9 cellular contexts compared by ENCODE assay signal in the genomic region with DNA sequence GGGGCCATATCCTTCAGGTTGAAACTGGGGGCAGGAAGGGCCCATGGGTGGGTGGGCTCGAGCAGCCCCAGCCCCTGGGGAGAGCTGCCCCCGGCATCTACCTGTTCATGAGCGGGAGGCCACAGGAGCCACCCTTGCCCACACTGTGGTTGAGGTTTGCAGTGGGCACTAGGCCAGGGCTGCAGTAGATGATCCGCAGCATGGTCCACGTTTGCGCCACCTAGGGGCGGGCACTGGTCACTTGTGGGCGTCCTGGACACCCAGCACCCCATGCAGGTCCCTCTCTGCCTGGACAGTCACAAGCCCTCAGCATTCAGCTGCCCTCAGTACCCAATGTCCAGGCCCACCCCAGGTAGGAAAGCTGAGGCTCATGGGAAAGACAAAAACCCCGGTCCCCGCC. TPM values are rescaled to one million over a fixed set of nuclear protein-coding genes. Genes with fewer than 3 reads are reported as not detected.
DNase-seq lines count a peak whose midpoint lies in the region; ATAC-seq lines count a peak whose summit lies in the region.
"Had no signal": no experiment of that assay in that cellular context is flagged by ENCODE, and none has a peak within 500 bp of the region (broad histone marks: within the 10 kb centered on the region; RNA-seq: fewer than 3 reads in every experiment).

No MANE protein-coding gene starts in this region.

- H3K27ac Mint-ChIP-seq in activated CD4-positive, alpha-beta memory T cell treated with anti-CD3 and anti-CD28 coated beads, Interleukin-2, amount 10 ng/mL, durations not matched to agents 7 days and 5 days = no peak overlapping the region
- H3K27ac Mint-ChIP-seq in activated CD4-positive, alpha-beta memory T cell treated with anti-CD3 and anti-CD28 coated beads for 36 hours = no peak overlapping the region

- peaks cover 56% of the 10 kb centered on the region for H3K4me1 Mint-ChIP-seq in activated CD4-positive, alpha-beta memory T cell treated with anti-CD3 and anti-CD28 coated beads, Interleukin-2, amount 10 ng/mL, durations not matched to agents 7 days and 5 days
- peaks cover 37% of the 10 kb centered on the region for H3K4me1 Mint-ChIP-seq in activated CD4-positive, alpha-beta memory T cell treated with anti-CD3 and anti-CD28 coated beads for 36 hours (ENCODE audit: low read depth)

- no peaks in the 10 kb centered on the region for H3K9me3 Mint-ChIP-seq in activated CD4-positive, alpha-beta memory T cell treated with anti-CD3 and anti-CD28 coated beads, Interleukin-2, amount 10 ng/mL, durations not matched to agents 7 days and 5 days
- no peaks in the 10 kb centered on the region for H3K9me3 Mint-ChIP-seq in activated CD4-positive, alpha-beta memory T cell treated with anti-CD3 and anti-CD28 coated beads for 36 hours

- peak overlapping the region; percentile 30 for H3K4me3 Mint-ChIP-seq in activated CD4-positive, alpha-beta memory T cell treated with anti-CD3 and anti-CD28 coated beads, Interleukin-2, amount 10 ng/mL, durations not matched to agents 7 days and 5 days
- no peak overlapping the region for H3K4me3 Mint-ChIP-seq in activated CD4-positive, alpha-beta memory T cell treated with anti-CD3 and anti-CD28 coated beads for 36 hours

- H3K36me3 Mint-ChIP-seq in activated CD4-positive, alpha-beta memory T cell treated with anti-CD3 and anti-CD28 coated beads, Interleukin-2, amount 10 ng/mL, durations not matched to agents 7 days and 5 days (ENCODE audit: low read depth) = peaks cover 30% of the 10 kb centered on the region
- peaks cover 20% of the 10 kb centered on the region for H3K36me3 Mint-ChIP-seq in activated CD4-positive, alpha-beta memory T cell treated with anti-CD3 and anti-CD28 coated beads for 36 hours

- no peaks in the 10 kb centered on the region for H3K27me3 Mint-ChIP-seq in activated CD4-positive, alpha-beta memory T cell treated with anti-CD3 and anti-CD28 coated beads, Interleukin-2, amount 10 ng/mL, durations not matched to agents 7 days and 5 days
- no peaks in the 10 kb centered on the region for H3K27me3 Mint-ChIP-seq in activated CD4-positive, alpha-beta memory T cell treated with anti-CD3 and anti-CD28 coated beads for 36 hours

- no peak for ATAC-seq in stimulated activated naive CD8-positive, alpha-beta T cell treated with anti-CD3 and anti-CD28 coated beads, Interleukin-15, Interleukin-2, amounts not matched to agents 100 U/mL and 50 U/mL, for 24 hours
- ATAC-seq in HG02759 (IDR thresholded peaks at IDR 0.05; ENCODE audit: unreplicated experiment) (no peak), GM18870 (IDR thresholded peaks at IDR 0.05; ENCODE audit: unreplicated experiment) (no peak)
- ATAC-seq: right cardiac atrium had no signal

- CTCF ChIA-PET in activated CD4-positive, alpha-beta memory T cell treated with anti-CD3 and anti-CD28 coated beads, Interleukin-2, amount 10 ng/mL, durations not matched to agents 7 days and 5 days (lab: Charles Lee) = interaction anchor here (0.9 to 1.3 kb wide), 2 partner anchors 9 to 19 kb away, joined by 3 to 4 read pairs; a partner anchor contains a TSS
- CTCF ChIA-PET in activated CD4-positive, alpha-beta memory T cell treated with anti-CD3 and anti-CD28 coated beads for 36 hours (lab: Charles Lee) = interaction anchor here (0.8 kb wide), 1 partner anchor 10 kb away, joined by 3 read pairs; no protein-coding TSS in a partner anchor

- no peak for DNase-seq in activated CD4-positive, alpha-beta memory T cell treated with anti-CD3 and anti-CD28 coated beads, Interleukin-2, amount 10 ng/mL, durations not matched to agents 7 days and 5 days
- no peak for DNase-seq in activated CD4-positive, alpha-beta memory T cell treated with anti-CD3 and anti-CD28 coated beads for 36 hours
- DNase-seq in NCI-H748 treated with DMSO at 0.1 percent for 48 hours (lab: John Stamatoyannopoulos, UW) = peak; percentile 4
- DNase-seq in ecto neural progenitor cell (ENCODE audit: low spot score) = peak; percentile 74
- peak; percentile 45 for DNase-seq in stimulated activated naive CD8-positive, alpha-beta T cell treated with anti-CD3 and anti-CD28 coated beads, Interleukin-15, Interleukin-2, amounts not matched to agents 100 U/mL and 50 U/mL, for 24 hours
- no peak for DNase-seq in activated CD8-positive, alpha-beta memory T cell treated with anti-CD3 and anti-CD28 coated beads, Interleukin-2, amount 50 U/mL, for 48 hours

- intact Hi-C loops in activated CD4-positive, alpha-beta memory T cell treated with anti-CD3 and anti-CD28 coated beads for 36 hours (cut with micrococcal nuclease) = loop anchor here (2.0 kb wide), 1 partner anchor 49 kb away; a partner anchor contains a TSS

- POLR2A ChIA-PET in activated CD4-positive, alpha-beta memory T cell treated with anti-CD3 and anti-CD28 coated beads, Interleukin-2, amount 10 ng/mL, durations not matched to agents 7 days and 5 days (lab: Charles Lee) = interaction anchor here (1.0 kb wide), 1 partner anchor 9 kb away, joined by 3 read pairs; no protein-coding TSS in a partner anchor
- POLR2A ChIA-PET in activated CD4-positive, alpha-beta memory T cell treated with anti-CD3 and anti-CD28 coated beads for 36 hours (lab: Charles Lee) = no interaction called here

RNA-seq across cellular contexts. Expression of a gene that starts 1.8 kb away (rescaled TPM):
- 10 to 100 TPM; 27.1 to 27.2 TPM for total RNA-seq in activated CD4-positive, alpha-beta memory T cell treated with anti-CD3 and anti-CD28 coated beads, Interleukin-2, amount 10 ng/mL, durations not matched to agents 7 days and 5 days
- 10 to 100 TPM; 29.8 to 30.3 TPM for total RNA-seq in activated CD4-positive, alpha-beta memory T cell treated with anti-CD3 and anti-CD28 coated beads for 36 hours

RNA-seq across cellular contexts. Expression of a gene that starts 4.2 kb away (rescaled TPM):
- total RNA-seq in activated CD4-positive, alpha-beta memory T cell treated with anti-CD3 and anti-CD28 coated beads, Interleukin-2, amount 10 ng/mL, durations not matched to agents 7 days and 5 days = 10 to 100 TPM; 18.1 to 18.7 TPM
- 10 to 100 TPM; 17.7 to 18.5 TPM for total RNA-seq in activated CD4-positive, alpha-beta memory T cell treated with anti-CD3 and anti-CD28 coated beads for 36 hours

RNA-seq across cellular contexts. Expression of a gene that starts 5.8 kb away (rescaled TPM):
- total RNA-seq in activated CD4-positive, alpha-beta memory T cell treated with anti-CD3 and anti-CD28 coated beads, Interleukin-2, amount 10 ng/mL, durations not matched to agents 7 days and 5 days = 10 to 100 TPM; 63.9 to 78.3 TPM
- total RNA-seq in activated CD4-positive, alpha-beta memory T cell treated with anti-CD3 and anti-CD28 coated beads for 36 hours = 10 to 100 TPM; 70.9 to 74.9 TPM

RNA-seq across cellular contexts. Expression of a gene that starts 10.5 kb away (rescaled TPM):
- total RNA-seq in activated CD4-positive, alpha-beta memory T cell treated with anti-CD3 and anti-CD28 coated beads, Interleukin-2, amount 10 ng/mL, durations not matched to agents 7 days and 5 days = 1 to 10 TPM; 1.5 TPM
- under 1 TPM; 0.57 to 0.82 TPM for total RNA-seq in activated CD4-positive, alpha-beta memory T cell treated with anti-CD3 and anti-CD28 coated beads for 36 hours

RNA-seq across cellular contexts. Expression of a gene that starts 18.0 kb away (rescaled TPM):
- 100 to 1,000 TPM; 140 to 141 TPM for total RNA-seq in activated CD4-positive, alpha-beta memory T cell treated with anti-CD3 and anti-CD28 coated beads, Interleukin-2, amount 10 ng/mL, durations not matched to agents 7 days and 5 days
- total RNA-seq in activated CD4-positive, alpha-beta memory T cell treated with anti-CD3 and anti-CD28 coated beads for 36 hours = 100 to 1,000 TPM; 112 to 128 TPM

Comparison
In these comparisons a context has a peak if more than half of its experiments do, and no peak if none do; other contexts are left out.
1. DNase-seq: peak in NCI-H748 treated with DMSO at 0.1 percent for 48 hours (single experiment), ecto neural progenitor cell (single experiment) and stimulated activated naive CD8-positive, alpha-beta T cell treated with anti-CD3 and anti-CD28 coated beads, Interleukin-15, Interleukin-2, amounts not matched to agents 100 U/mL and 50 U/mL, for 24 hours (single experiment); none in activated CD4-positive, alpha-beta memory T cell treated with anti-CD3 and anti-CD28 coated beads, Interleukin-2, amount 10 ng/mL, durations not matched to agents 7 days and 5 days (single experiment), activated CD4-positive, alpha-beta memory T cell treated with anti-CD3 and anti-CD28 coated beads for 36 hours (single experiment) and activated CD8-positive, alpha-beta memory T cell treated with anti-CD3 and anti-CD28 coated beads, Interleukin-2, amount 50 U/mL, for 48 hours (single experiment).